ENCODE assay signal across 8 cellular contexts in genomic region chr1:40625076-40625475, GRCh38. TPM values are rescaled to one million over a fixed set of nuclear protein-coding genes. Genes with fewer than 3 reads are reported as not detected.
DNase-seq lines count a peak whose midpoint lies in the region; ATAC-seq and TF ChIP-seq lines count a peak whose summit lies in the region.

No MANE protein-coding gene starts in this region.

- H3K4me3 ChIP-seq in choroid plexus epithelial cell (ENCODE audit: low read depth, low read length): no peak overlapping the region

- H3K9me3 Mint-ChIP-seq in activated CD4-positive, alpha-beta memory T cell treated with anti-CD3 and anti-CD28 coated beads for 36 hours: no peaks in the 10 kb centered on the region
- peaks cover under 1% of the 10 kb centered on the region for H3K9me3 Mint-ChIP-seq in activated CD4-positive, alpha-beta memory T cell treated with anti-CD3 and anti-CD28 coated beads, Interleukin-2, amount 10 ng/mL, durations not matched to agents 7 days and 5 days
- H3K9me3 Mint-ChIP-seq in osteocyte (ENCODE audit: unreplicated experiment) (no peaks in the 10 kb centered on the region), progenitor cell of endocrine pancreas (ENCODE audit: low read depth) (no peaks in the 10 kb centered on the region)

- DNase-seq in activated CD4-positive, alpha-beta memory T cell treated with anti-CD3 and anti-CD28 coated beads for 36 hours: peak; percentile 45
- DNase-seq in activated CD4-positive, alpha-beta memory T cell treated with anti-CD3 and anti-CD28 coated beads, Interleukin-2, amount 10 ng/mL, durations not matched to agents 7 days and 5 days: no peak
- peak; percentile 25 for DNase-seq in NCI-H510A (lab: John Stamatoyannopoulos, UW)
- peak; percentile 38 for DNase-seq in choroid plexus epithelial cell (ENCODE audit: low read depth)
- no peak for DNase-seq in osteocyte (ENCODE audit: extremely low spot score, unreplicated experiment)
- no peak for DNase-seq in progenitor cell of endocrine pancreas (ENCODE audit: low spot score, unreplicated experiment)
- DNase-seq in OCI-M2 (lab: John Stamatoyannopoulos, UW; ENCODE audit: unreplicated experiment): no peak

- ATAC-seq in GM18520 (IDR thresholded peaks at IDR 0.05; ENCODE audit: unreplicated experiment): no peak

- TF ChIP-seq CTCF in choroid plexus epithelial cell (conservative IDR thresholded peaks at IDR 0.05; ENCODE audit: low read depth, low read length): peak; percentile 59
- TF ChIP-seq CTCF in osteocyte (IDR thresholded peaks at IDR 0.05): peak; percentile 45
- TF ChIP-seq CTCF in progenitor cell of endocrine pancreas (IDR thresholded peaks at IDR 0.05; ENCODE audit: unreplicated experiment): no peak

- H3K4me1 Mint-ChIP-seq in activated CD4-positive, alpha-beta memory T cell treated with anti-CD3 and anti-CD28 coated beads for 36 hours (ENCODE audit: low read depth): peaks cover 18% of the 10 kb centered on the region
- peaks cover 21% of the 10 kb centered on the region for H3K4me1 Mint-ChIP-seq in activated CD4-positive, alpha-beta memory T cell treated with anti-CD3 and anti-CD28 coated beads, Interleukin-2, amount 10 ng/mL, durations not matched to agents 7 days and 5 days
- H3K4me1 Mint-ChIP-seq in osteocyte (ENCODE audit: unreplicated experiment) (no peaks in the 10 kb centered on the region), progenitor cell of endocrine pancreas (ENCODE audit: low read depth) (no peaks in the 10 kb centered on the region)

- intact Hi-C loops in activated CD4-positive, alpha-beta memory T cell treated with anti-CD3 and anti-CD28 coated beads for 36 hours (cut with micrococcal nuclease): loop anchor here (5.0 kb wide), 1 partner anchor 117 kb away; no protein-coding TSS in a partner anchor

- no peak overlapping the region for H3K27ac Mint-ChIP-seq in activated CD4-positive, alpha-beta memory T cell treated with anti-CD3 and anti-CD28 coated beads for 36 hours
- no peak overlapping the region for H3K27ac Mint-ChIP-seq in activated CD4-positive, alpha-beta memory T cell treated with anti-CD3 and anti-CD28 coated beads, Interleukin-2, amount 10 ng/mL, durations not matched to agents 7 days and 5 days
- H3K27ac Mint-ChIP-seq in osteocyte (ENCODE audit: unreplicated experiment) (no peak overlapping the region), progenitor cell of endocrine pancreas (no peak overlapping the region)

- POLR2A ChIA-PET in activated CD4-positive, alpha-beta memory T cell treated with anti-CD3 and anti-CD28 coated beads for 36 hours (lab: Charles Lee): interaction anchor here (0.9 kb wide), 1 partner anchor 225 kb away, joined by 3 read pairs; no protein-coding TSS in a partner anchor
- POLR2A ChIA-PET in activated CD4-positive, alpha-beta memory T cell treated with anti-CD3 and anti-CD28 coated beads, Interleukin-2, amount 10 ng/mL, durations not matched to agents 7 days and 5 days (lab: Charles Lee): no interaction called here

- no peaks in the 10 kb centered on the region for H3K36me3 Mint-ChIP-seq in activated CD4-positive, alpha-beta memory T cell treated with anti-CD3 and anti-CD28 coated beads for 36 hours
- H3K36me3 Mint-ChIP-seq in activated CD4-positive, alpha-beta memory T cell treated with anti-CD3 and anti-CD28 coated beads, Interleukin-2, amount 10 ng/mL, durations not matched to agents 7 days and 5 days (ENCODE audit: low read depth): no peaks in the 10 kb centered on the region
- H3K36me3 Mint-ChIP-seq in osteocyte (ENCODE audit: unreplicated experiment) (peaks cover 8% of the 10 kb centered on the region), progenitor cell of endocrine pancreas (ENCODE audit: insufficient read depth) (no peaks in the 10 kb centered on the region)

- no peaks in the 10 kb centered on the region for H3K27me3 Mint-ChIP-seq in activated CD4-positive, alpha-beta memory T cell treated with anti-CD3 and anti-CD28 coated beads for 36 hours
- H3K27me3 Mint-ChIP-seq in activated CD4-positive, alpha-beta memory T cell treated with anti-CD3 and anti-CD28 coated beads, Interleukin-2, amount 10 ng/mL, durations not matched to agents 7 days and 5 days: no peaks in the 10 kb centered on the region
- H3K27me3 Mint-ChIP-seq in osteocyte (ENCODE audit: unreplicated experiment) (peaks cover 16% of the 10 kb centered on the region), progenitor cell of endocrine pancreas (peaks cover 12% of the 10 kb centered on the region)

- CTCF ChIA-PET in activated CD4-positive, alpha-beta memory T cell treated with anti-CD3 and anti-CD28 coated beads for 36 hours (lab: Charles Lee): interaction anchor here (0.9 to 1.3 kb wide), 5 partner anchors 38 to 226 kb away, joined by 3 to 5 read pairs (median 3); no protein-coding TSS in a partner anchor
- CTCF ChIA-PET in activated CD4-positive, alpha-beta memory T cell treated with anti-CD3 and anti-CD28 coated beads, Interleukin-2, amount 10 ng/mL, durations not matched to agents 7 days and 5 days (lab: Charles Lee): interaction anchor here (0.8 kb wide), 1 partner anchor 44 kb away, joined by 4 read pairs; no protein-coding TSS in a partner anchor

- H3K4me3 Mint-ChIP-seq in activated CD4-positive, alpha-beta memory T cell treated with anti-CD3 and anti-CD28 coated beads for 36 hours: no peak overlapping the region
- H3K4me3 Mint-ChIP-seq in activated CD4-positive, alpha-beta memory T cell treated with anti-CD3 and anti-CD28 coated beads, Interleukin-2, amount 10 ng/mL, durations not matched to agents 7 days and 5 days: no peak overlapping the region
- H3K4me3 Mint-ChIP-seq in osteocyte (ENCODE audit: unreplicated experiment) (no peak overlapping the region), progenitor cell of endocrine pancreas (ENCODE audit: low read depth) (no peak overlapping the region)

RNA-seq across cellular contexts. Expression of gene RIMS3, which starts 40.4 kb away (rescaled TPM):
- total RNA-seq in activated CD4-positive, alpha-beta memory T cell treated with anti-CD3 and anti-CD28 coated beads for 36 hours: 1 to 10 TPM; 3.7 to 4.0 TPM
- 1 to 10 TPM; 5.6 to 6.1 TPM for total RNA-seq in activated CD4-positive, alpha-beta memory T cell treated with anti-CD3 and anti-CD28 coated beads, Interleukin-2, amount 10 ng/mL, durations not matched to agents 7 days and 5 days
- total RNA-seq in osteocyte (16.5 and 17.0 TPM in 2 replicates), progenitor cell of endocrine pancreas (7.0 and 7.2 TPM in 2 replicates)

Comparison
In these comparisons a context has a peak if more than half of its experiments do, and no peak if none do; other contexts are left out.
1. DNase-seq: peak in activated CD4-positive, alpha-beta memory T cell treated with anti-CD3 and anti-CD28 coated beads for 36 hours (single experiment), NCI-H510A (single experiment) and choroid plexus epithelial cell (single experiment); none in activated CD4-positive, alpha-beta memory T cell treated with anti-CD3 and anti-CD28 coated beads, Interleukin-2, amount 10 ng/mL, durations not matched to agents 7 days and 5 days (single experiment), osteocyte (single experiment), progenitor cell of endocrine pancreas (single experiment) and OCI-M2 (single experiment).